In the genomic region with DNA sequence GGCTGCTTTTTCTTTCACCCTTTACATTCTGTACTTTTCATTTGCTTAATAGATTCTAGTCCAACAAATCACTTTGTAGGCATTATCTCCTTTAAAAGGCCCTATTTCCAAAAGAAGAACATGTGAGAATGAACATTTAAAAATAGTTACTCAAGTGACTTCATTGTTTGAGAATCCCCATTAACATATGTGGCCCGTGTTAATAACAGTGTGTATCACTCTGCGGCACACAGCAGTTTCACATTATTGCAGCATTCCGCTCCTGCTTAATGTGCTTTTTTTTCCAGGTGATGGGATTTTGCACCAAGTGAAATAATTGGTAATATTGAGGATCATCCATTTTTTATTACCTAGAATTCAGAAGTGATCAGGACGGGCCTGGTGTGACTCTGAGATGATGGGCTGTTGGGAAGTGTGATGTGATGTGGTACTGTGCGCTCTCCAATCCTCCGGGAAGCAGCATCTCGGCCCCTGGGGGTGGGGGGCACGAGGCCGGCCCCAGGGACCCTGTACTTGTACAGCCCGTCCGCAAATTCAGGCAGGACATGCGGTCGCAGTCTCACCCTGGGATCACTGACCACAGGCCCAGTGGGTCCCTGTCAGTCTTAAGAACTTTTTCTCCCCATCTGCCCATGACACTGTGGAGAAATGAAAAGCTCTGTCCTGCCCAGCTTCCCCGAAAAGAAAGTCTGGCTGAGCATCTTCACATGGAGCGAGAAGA, we compare ENCODE assay signal across 1 cellular context.
TF ChIP-seq lines count a peak whose summit lies in the region.

No MANE protein-coding gene starts in this region.

TF ChIP-seq in GM12878, 131 proteins besides CTCF, POLR2A, EP300 and RAD21:
- TF ChIP-seq BRCA1 (IDR thresholded peaks at IDR 0.05; ENCODE audit: low read depth, low read length) (no peak), TBL1XR1 (IDR thresholded peaks at IDR 0.05; ENCODE audit: low read depth, low read length) (no peak), TCF12 (IDR thresholded peaks at IDR 0.05; ENCODE audit: low read depth, low read length) (no peak), CREB1 (IDR thresholded peaks at IDR 0.05; ENCODE audit: low read depth) (0 out of 2 replicates have a peak, but pooled peaks have one; percentile 29), POLR2AphosphoS2 (IDR thresholded peaks at IDR 0.05; ENCODE audit: low read depth, low read length) (0 out of 2 replicates have a peak, but pooled peaks have one; percentile 17), BCL11A (IDR thresholded peaks at IDR 0.05; ENCODE audit: low read depth, low read length) (no peak)
- TF ChIP-seq, protein P1, sequence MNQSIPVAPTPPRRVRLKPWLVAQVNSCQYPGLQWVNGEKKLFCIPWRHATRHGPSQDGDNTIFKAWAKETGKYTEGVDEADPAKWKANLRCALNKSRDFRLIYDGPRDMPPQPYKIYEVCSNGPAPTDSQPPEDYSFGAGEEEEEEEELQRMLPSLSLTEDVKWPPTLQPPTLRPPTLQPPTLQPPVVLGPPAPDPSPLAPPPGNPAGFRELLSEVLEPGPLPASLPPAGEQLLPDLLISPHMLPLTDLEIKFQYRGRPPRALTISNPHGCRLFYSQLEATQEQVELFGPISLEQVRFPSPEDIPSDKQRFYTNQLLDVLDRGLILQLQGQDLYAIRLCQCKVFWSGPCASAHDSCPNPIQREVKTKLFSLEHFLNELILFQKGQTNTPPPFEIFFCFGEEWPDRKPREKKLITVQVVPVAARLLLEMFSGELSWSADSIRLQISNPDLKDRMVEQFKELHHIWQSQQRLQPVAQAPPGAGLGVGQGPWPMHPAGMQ (IDR thresholded peaks at IDR 0.05; ENCODE audit: borderline replicate concordance), result no peak
- TF ChIP-seq, protein P2, sequence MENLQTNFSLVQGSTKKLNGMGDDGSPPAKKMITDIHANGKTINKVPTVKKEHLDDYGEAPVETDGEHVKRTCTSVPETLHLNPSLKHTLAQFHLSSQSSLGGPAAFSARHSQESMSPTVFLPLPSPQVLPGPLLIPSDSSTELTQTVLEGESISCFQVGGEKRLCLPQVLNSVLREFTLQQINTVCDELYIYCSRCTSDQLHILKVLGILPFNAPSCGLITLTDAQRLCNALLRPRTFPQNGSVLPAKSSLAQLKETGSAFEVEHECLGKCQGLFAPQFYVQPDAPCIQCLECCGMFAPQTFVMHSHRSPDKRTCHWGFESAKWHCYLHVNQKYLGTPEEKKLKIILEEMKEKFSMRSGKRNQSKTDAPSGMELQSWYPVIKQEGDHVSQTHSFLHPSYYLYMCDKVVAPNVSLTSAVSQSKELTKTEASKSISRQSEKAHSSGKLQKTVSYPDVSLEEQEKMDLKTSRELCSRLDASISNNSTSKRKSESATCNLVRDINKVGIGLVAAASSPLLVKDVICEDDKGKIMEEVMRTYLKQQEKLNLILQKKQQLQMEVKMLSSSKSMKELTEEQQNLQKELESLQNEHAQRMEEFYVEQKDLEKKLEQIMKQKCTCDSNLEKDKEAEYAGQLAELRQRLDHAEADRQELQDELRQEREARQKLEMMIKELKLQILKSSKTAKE (IDR thresholded peaks at IDR 0.05; ENCODE audit: low read depth, poor library complexity, severe bottlenecking), result no peak
TF ChIP-seq in GM12878: peak in this region for 2.
